8 cellular contexts compared by ENCODE assay signal in genomic region chr7:80392229-80393169, GRCh38.
DNase-seq lines count a peak whose midpoint lies in the region; ATAC-seq and TF ChIP-seq lines count a peak whose summit lies in the region.

No MANE protein-coding gene starts in this region.

- peak overlapping the region in 2 of 3 donors; percentile 59 to 60 for H3K27ac ChIP-seq in right lobe of liver

- H3K36me3 Mint-ChIP-seq in activated naive CD4-positive, alpha-beta T cell treated with anti-CD3 and anti-CD28 coated beads for 36 hours (ENCODE audit: low read depth): no peaks in the 10 kb centered on the region
- no peaks in the 10 kb centered on the region for H3K36me3 Mint-ChIP-seq in activated T-helper 1 cell treated with anti-CD3 and anti-CD28 coated beads, Interleukin-12 subunit alpha, Interleukin-12 subunit beta, Interleukin-2, Interleukin-4 antibody, amounts not matched to agents 30 ng/mL and 10 ng/mL and 1 ng/mL, durations not matched to agents 14 hours and 24 hours and 36 hours (ENCODE audit: low read depth)

- no peaks in the 10 kb centered on the region for H3K9me3 ChIP-seq in right lobe of liver

- H3K27me3 Mint-ChIP-seq in activated naive CD4-positive, alpha-beta T cell treated with anti-CD3 and anti-CD28 coated beads for 36 hours (ENCODE audit: low read depth): no peaks in the 10 kb centered on the region
- no peaks in the 10 kb centered on the region for H3K27me3 Mint-ChIP-seq in activated T-helper 1 cell treated with anti-CD3 and anti-CD28 coated beads, Interleukin-12 subunit alpha, Interleukin-12 subunit beta, Interleukin-2, Interleukin-4 antibody, amounts not matched to agents 30 ng/mL and 10 ng/mL and 1 ng/mL, durations not matched to agents 14 hours and 24 hours and 36 hours (ENCODE audit: insufficient read depth)

- no peak for TF ChIP-seq POLR2A in right lobe of liver (IDR thresholded peaks at IDR 0.05)

- CTCF ChIA-PET in activated naive CD4-positive, alpha-beta T cell treated with anti-CD3 and anti-CD28 coated beads for 36 hours (lab: Charles Lee): interaction anchor here (0.6 to 1.4 kb wide), 7 partner anchors 151 to 1901 kb away, joined by 3 to 5 read pairs (median 3); no protein-coding TSS in a partner anchor

- no peak overlapping the region for H3K4me3 Mint-ChIP-seq in activated naive CD4-positive, alpha-beta T cell treated with anti-CD3 and anti-CD28 coated beads for 36 hours
- no peak overlapping the region for H3K4me3 Mint-ChIP-seq in activated T-helper 1 cell treated with anti-CD3 and anti-CD28 coated beads, Interleukin-12 subunit alpha, Interleukin-12 subunit beta, Interleukin-2, Interleukin-4 antibody, amounts not matched to agents 30 ng/mL and 10 ng/mL and 1 ng/mL, durations not matched to agents 14 hours and 24 hours and 36 hours

- ATAC-seq in right lobe of liver (peak; percentile 80 to 90 (median 88)), HG02938 (IDR thresholded peaks at IDR 0.05; ENCODE audit: unreplicated experiment) (no peak), GM18870 (IDR thresholded peaks at IDR 0.05; ENCODE audit: unreplicated experiment) (no peak)

- no peaks in the 10 kb centered on the region for H3K9me3 Mint-ChIP-seq in activated naive CD4-positive, alpha-beta T cell treated with anti-CD3 and anti-CD28 coated beads for 36 hours
- no peaks in the 10 kb centered on the region for H3K9me3 Mint-ChIP-seq in activated T-helper 1 cell treated with anti-CD3 and anti-CD28 coated beads, Interleukin-12 subunit alpha, Interleukin-12 subunit beta, Interleukin-2, Interleukin-4 antibody, amounts not matched to agents 30 ng/mL and 10 ng/mL and 1 ng/mL, durations not matched to agents 14 hours and 24 hours and 36 hours

- DNase-seq in COR-L47 (lab: John Stamatoyannopoulos, UW) (peak; percentile 47), amniotic stem cell (lab: John Stamatoyannopoulos, UW) (peak; percentile 21), right lobe of liver (peak in 2 of 3 donors; percentile 61 to 69)
- DNase-seq in activated naive CD4-positive, alpha-beta T cell treated with anti-CD3 and anti-CD28 coated beads for 36 hours: no peak
- DNase-seq in activated T-helper 1 cell treated with anti-CD3 and anti-CD28 coated beads, Interleukin-12 subunit alpha, Interleukin-12 subunit beta, Interleukin-2, Interleukin-4 antibody, amounts not matched to agents 30 ng/mL and 10 ng/mL and 1 ng/mL, durations not matched to agents 14 hours and 24 hours and 36 hours (ENCODE audit: low spot score): no peak

- H3K27ac Mint-ChIP-seq in activated naive CD4-positive, alpha-beta T cell treated with anti-CD3 and anti-CD28 coated beads for 36 hours: no peak overlapping the region
- H3K27ac Mint-ChIP-seq in activated T-helper 1 cell treated with anti-CD3 and anti-CD28 coated beads, Interleukin-12 subunit alpha, Interleukin-12 subunit beta, Interleukin-2, Interleukin-4 antibody, amounts not matched to agents 30 ng/mL and 10 ng/mL and 1 ng/mL, durations not matched to agents 14 hours and 24 hours and 36 hours: no peak overlapping the region

- H3K4me1 ChIP-seq in right lobe of liver: peaks cover 0 to 13% (median 6%) of the 10 kb centered on the region in 4 donors

- intact Hi-C loops in right lobe of liver (cut with DNase I): no loop called here
- intact Hi-C loops in activated naive CD4-positive, alpha-beta T cell treated with anti-CD3 and anti-CD28 coated beads for 36 hours (cut with micrococcal nuclease): loop anchor here (1.0 to 2.0 kb wide), 4 partner anchors 60 to 332 kb away; no protein-coding TSS in a partner anchor
- intact Hi-C loops in activated T-helper 1 cell treated with anti-CD3 and anti-CD28 coated beads, Interleukin-12 subunit alpha, Interleukin-12 subunit beta, Interleukin-2, Interleukin-4 antibody, amounts not matched to agents 30 ng/mL and 10 ng/mL and 1 ng/mL, durations not matched to agents 14 hours and 24 hours and 36 hours (cut with micrococcal nuclease): loop anchor here (1.0 to 5.0 kb wide), 3 partner anchors 255 to 332 kb away; no protein-coding TSS in a partner anchor

- no peaks in the 10 kb centered on the region for H3K36me3 ChIP-seq in right lobe of liver

- TF ChIP-seq CTCF in LNCAP (IDR thresholded peaks at IDR 0.05) (peak; percentile 72), right lobe of liver (IDR thresholded peaks at IDR 0.05) (peak; percentile 55 to 70 (median 60))

- no peaks in the 10 kb centered on the region for H3K4me1 Mint-ChIP-seq in activated naive CD4-positive, alpha-beta T cell treated with anti-CD3 and anti-CD28 coated beads for 36 hours (ENCODE audit: low read depth)
- no peaks in the 10 kb centered on the region for H3K4me1 Mint-ChIP-seq in activated T-helper 1 cell treated with anti-CD3 and anti-CD28 coated beads, Interleukin-12 subunit alpha, Interleukin-12 subunit beta, Interleukin-2, Interleukin-4 antibody, amounts not matched to agents 30 ng/mL and 10 ng/mL and 1 ng/mL, durations not matched to agents 14 hours and 24 hours and 36 hours (ENCODE audit: low read depth)

- H3K27me3 ChIP-seq in right lobe of liver: no peaks in the 10 kb centered on the region

- no peak overlapping the region for H3K4me3 ChIP-seq in right lobe of liver

- 37% methylated on average over 4 of the region's 4 CpGs for WGBS in right lobe of liver (ENCODE audit: insufficient coverage, low coverage, low lambda C conversion rate, missing lambda C conversion rate)

Comparison
In these comparisons a context has a peak if more than half of its experiments do, and no peak if none do; other contexts are left out.
1. DNase-seq: peak in COR-L47 (single experiment), amniotic stem cell (single experiment) and right lobe of liver (2 of 3); none in activated naive CD4-positive, alpha-beta T cell treated with anti-CD3 and anti-CD28 coated beads for 36 hours (single experiment) and activated T-helper 1 cell treated with anti-CD3 and anti-CD28 coated beads, Interleukin-12 subunit alpha, Interleukin-12 subunit beta, Interleukin-2, Interleukin-4 antibody, amounts not matched to agents 30 ng/mL and 10 ng/mL and 1 ng/mL, durations not matched to agents 14 hours and 24 hours and 36 hours (single experiment).
2. ATAC-seq: peak in right lobe of liver (4 of 4); none in HG02938 (single experiment) and GM18870 (single experiment).
3. intact Hi-C loops: an anchor here in activated naive CD4-positive, alpha-beta T cell treated with anti-CD3 and anti-CD28 coated beads for 36 hours (1.0 to 2.0 kb wide) and activated T-helper 1 cell treated with anti-CD3 and anti-CD28 coated beads, Interleukin-12 subunit alpha, Interleukin-12 subunit beta, Interleukin-2, Interleukin-4 antibody, amounts not matched to agents 30 ng/mL and 10 ng/mL and 1 ng/mL, durations not matched to agents 14 hours and 24 hours and 36 hours (1.0 to 5.0 kb wide); none called in right lobe of liver.